10 cellular contexts compared by ENCODE assay signal in the genomic region with DNA sequence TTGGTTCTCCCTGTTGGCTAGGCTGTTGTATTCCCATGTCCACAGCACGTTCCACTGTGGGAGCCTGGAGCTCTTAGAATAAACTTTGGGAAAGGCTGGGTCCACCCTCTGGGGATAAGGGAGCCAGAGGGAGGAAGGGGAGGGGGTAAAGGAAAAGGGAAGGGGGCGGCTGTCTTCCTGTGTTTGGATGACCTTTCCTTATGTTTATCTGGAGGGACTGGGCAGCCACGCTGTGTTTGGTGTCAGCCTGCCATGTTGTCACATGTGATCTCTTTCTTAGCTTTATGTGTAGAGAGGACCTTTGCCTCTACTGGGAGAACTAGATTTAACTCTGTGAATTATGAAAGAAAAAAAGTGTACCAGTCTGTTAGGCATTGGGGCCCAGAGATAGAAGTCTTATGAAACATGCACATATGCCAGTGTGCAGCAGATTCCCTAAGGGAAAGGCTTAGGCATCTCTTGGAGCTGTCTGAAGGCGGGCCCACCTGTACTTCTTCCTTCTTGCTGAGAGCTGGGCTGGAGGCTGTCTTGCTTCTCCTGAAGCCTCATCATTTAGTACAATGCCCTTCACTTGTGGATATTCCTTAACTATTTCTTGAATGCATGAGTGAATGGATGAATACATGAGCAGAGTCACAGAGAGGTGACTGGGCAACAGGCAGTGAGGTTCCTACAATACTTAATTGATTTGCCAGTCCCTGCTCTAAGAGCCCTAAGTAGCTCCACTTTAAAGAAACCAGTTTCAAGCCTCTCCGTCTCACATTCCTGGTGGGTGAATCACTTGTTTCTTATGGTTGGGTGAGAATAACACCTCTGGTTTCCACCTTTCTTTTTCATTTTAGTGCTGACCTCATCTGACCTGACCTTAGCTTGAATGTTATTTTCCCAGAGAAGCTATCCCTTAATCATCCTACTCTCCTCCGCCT.
A peak's percentile ranks its signal among the peaks of the same experiment; 100 is the strongest.
DNase-seq lines count a peak whose midpoint lies in the region; ATAC-seq and TF ChIP-seq lines count a peak whose summit lies in the region.
"Had no signal": no experiment of that assay in that cellular context is flagged by ENCODE, and none has a peak within 500 bp of the region (broad histone marks: within the 10 kb centered on the region; RNA-seq: fewer than 3 reads in every experiment).

No MANE protein-coding gene starts in this region.

- POLR2A ChIA-PET in activated CD4-positive, alpha-beta memory T cell treated with anti-CD3 and anti-CD28 coated beads for 36 hours (lab: Charles Lee), result no interaction called here

- intact Hi-C loops in stomach (cut with DNase I; ENCODE audit: low total_unique reads) (no loop called here), posterior cingulate gyrus (cut with DNase I) (no loop called here)
- intact Hi-C loops in activated CD4-positive, alpha-beta memory T cell treated with anti-CD3 and anti-CD28 coated beads for 36 hours (cut with micrococcal nuclease), result no loop called here

- H3K4me1 ChIP-seq in iPS DF 6.9 (ENCODE audit: control insufficient read depth, insufficient read depth, low read length), result no peaks in the 10 kb centered on the region
- peaks cover 4 to 33% (median 24%) of the 10 kb centered on the region in 4 donors for H3K4me1 ChIP-seq in stomach

- peaks cover 22% of the 10 kb centered on the region for H3K27me3 Mint-ChIP-seq in activated CD4-positive, alpha-beta memory T cell treated with anti-CD3 and anti-CD28 coated beads for 36 hours

- H3K4me3 Mint-ChIP-seq in activated CD4-positive, alpha-beta memory T cell treated with anti-CD3 and anti-CD28 coated beads for 36 hours, result no peak overlapping the region

- H3K27me3 ChIP-seq in iPS DF 6.9 (ENCODE audit: control insufficient read depth, insufficient read depth, low read length) (no peaks in the 10 kb centered on the region), stomach (no peaks in the 10 kb centered on the region)

- no peak overlapping the region for H3K27ac ChIP-seq in iPS DF 6.9 (ENCODE audit: low read length)
- H3K27ac ChIP-seq in stomach, result peak overlapping the region; percentile 8 to 79 (median 64)
- H3K27ac ChIP-seq: KMS-11 had no signal

- H3K9me3 Mint-ChIP-seq in activated CD4-positive, alpha-beta memory T cell treated with anti-CD3 and anti-CD28 coated beads for 36 hours, result no peaks in the 10 kb centered on the region

- H3K36me3 ChIP-seq in iPS DF 6.9 (ENCODE audit: control insufficient read depth, insufficient read depth, low read length) (no peaks in the 10 kb centered on the region), stomach (no peaks in the 10 kb centered on the region)

- WGBS in iPS DF 6.9 (ENCODE audit: insufficient coverage, insufficient read length), result 100% methylated on average over 1 of the region's 6 CpGs
- 56 to 63% (median 61%) methylated on average over 6 of the region's 6 CpGs for WGBS in stomach, 5 donors

- H3K9me3 ChIP-seq in iPS DF 6.9 (ENCODE audit: control insufficient read depth, insufficient read depth, low read length) (no peaks in the 10 kb centered on the region), stomach (no peaks in the 10 kb centered on the region)

- H3K4me1 Mint-ChIP-seq in activated CD4-positive, alpha-beta memory T cell treated with anti-CD3 and anti-CD28 coated beads for 36 hours (ENCODE audit: low read depth), result no peaks in the 10 kb centered on the region

- TF ChIP-seq EP300 in stomach (IDR thresholded peaks at IDR 0.05), result no peak

- DNase-seq in HS-5 (ENCODE audit: low read depth), result peak; percentile 61
- peak; percentile 91 for DNase-seq in astrocyte of the hippocampus (ENCODE audit: low read depth, low spot score)
- peak; percentile 27 for DNase-seq in iPS DF 6.9 (ENCODE audit: low read depth, low spot score)
- DNase-seq in stomach, result no peak
- no peak for DNase-seq in posterior cingulate gyrus
- DNase-seq in SHP77 treated with DMSO at 0.1 percent for 48 hours (lab: John Stamatoyannopoulos, UW), result no peak
- no peak for DNase-seq in activated CD4-positive, alpha-beta memory T cell treated with anti-CD3 and anti-CD28 coated beads for 36 hours
- DNase-seq: amygdala had no signal

- H3K36me3 Mint-ChIP-seq in activated CD4-positive, alpha-beta memory T cell treated with anti-CD3 and anti-CD28 coated beads for 36 hours, result no peaks in the 10 kb centered on the region

- CTCF ChIA-PET in activated CD4-positive, alpha-beta memory T cell treated with anti-CD3 and anti-CD28 coated beads for 36 hours (lab: Charles Lee), result no interaction called here

- ATAC-seq in HG03565 (IDR thresholded peaks at IDR 0.05; ENCODE audit: unreplicated experiment), result no peak

- H3K4me3 ChIP-seq in iPS DF 6.9 (ENCODE audit: low read length) (no peak overlapping the region), stomach (no peak overlapping the region)

- no peak overlapping the region for H3K27ac Mint-ChIP-seq in activated CD4-positive, alpha-beta memory T cell treated with anti-CD3 and anti-CD28 coated beads for 36 hours

- TF ChIP-seq POLR2A in stomach (IDR thresholded peaks at IDR 0.05), result no peak

- no peak for TF ChIP-seq CTCF in stomach (IDR thresholded peaks at IDR 0.05)

Comparison
In these comparisons a context has a peak if more than half of its experiments do, and no peak if none do; other contexts are left out.
1. DNase-seq: peak in HS-5 (single experiment), astrocyte of the hippocampus (single experiment) and iPS DF 6.9 (single experiment); none in stomach (single experiment), posterior cingulate gyrus (0 of 10), SHP77 treated with DMSO at 0.1 percent for 48 hours (single experiment) and activated CD4-positive, alpha-beta memory T cell treated with anti-CD3 and anti-CD28 coated beads for 36 hours (single experiment).